In the genomic region with DNA sequence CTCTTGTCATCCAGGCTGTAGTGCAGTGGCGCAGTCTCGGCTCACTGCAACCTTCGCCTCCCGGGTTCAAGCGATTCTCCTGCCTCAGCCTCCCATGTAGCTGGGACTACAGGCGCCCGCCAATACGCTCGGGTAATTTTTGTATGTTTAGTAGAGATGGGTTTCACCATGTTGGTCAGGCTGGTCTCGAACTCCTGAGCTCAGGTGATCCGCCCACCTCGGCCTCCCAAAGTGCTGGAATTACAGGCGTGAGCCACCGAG, we compare ENCODE assay signal across 8 cellular contexts. TPM values are rescaled to one million over a fixed set of nuclear protein-coding genes. Genes with fewer than 3 reads are reported as not detected.
DNase-seq lines count a peak whose midpoint lies in the region; ATAC-seq, FAIRE-seq and TF ChIP-seq lines count a peak whose summit lies in the region.
"Not testable (repeated sequence)": the region's sequence is repeated elsewhere in the genome, so short reads cannot be mapped to it uniquely, and the experiment has no call there.

No MANE protein-coding gene starts in this region.

- not testable (repeated sequence) for H3K36me3 Mint-ChIP-seq in activated naive CD4-positive, alpha-beta T cell treated with anti-CD3 and anti-CD28 coated beads, Interleukin-2, amount 50 U/mL, for 24 hours; natural killer cell

- FAIRE-seq in A549 (lab: Jason Lieb, UNC): not testable (repeated sequence)

- H3K4me1 Mint-ChIP-seq in activated naive CD4-positive, alpha-beta T cell treated with anti-CD3 and anti-CD28 coated beads, Interleukin-2, amount 50 U/mL, for 24 hours: peaks cover 25% of the 10 kb centered on the region
- peaks cover 30 to 35% of the 10 kb centered on the region in 2 donors for H3K4me1 Mint-ChIP-seq in natural killer cell

- H4K20me1 ChIP-seq in hepatocyte (ENCODE audit: insufficient read depth, poor library complexity, severe bottlenecking): not testable (repeated sequence)

- not testable (repeated sequence) for TF ChIP-seq EP300 in A549 (IDR thresholded peaks at IDR 0.05)

- intact Hi-C loops in dorsolateral prefrontal cortex (cut with DNase I) (loop anchor here in 1 of 2 donors (1.0 kb wide), 1 partner anchor 11 kb away; the partner anchor contains the start of gene SPEN), natural killer cell (cut with micrococcal nuclease) (loop anchor here (5.0 to 10.0 kb wide), 3 partner anchors 81 to 1068 kb away; partner anchors contain the start of gene SZRD1)

- H3K9me2 ChIP-seq in hepatocyte (replicated peaks; ENCODE audit: insufficient read depth): not testable (repeated sequence)

- H3K36me3 ChIP-seq in H7 (replicated peaks; ENCODE audit: control insufficient read depth, insufficient read depth, low read length); hepatocyte (replicated peaks; ENCODE audit: insufficient read depth, low read depth): not testable (repeated sequence)

- CTCF ChIA-PET in A549 (lab: Yijun Ruan, JAX): interaction anchor here (0.9 to 1.6 kb wide), 2 partner anchors 21 to 45 kb away, joined by 3 to 4 read pairs; no protein-coding TSS in a partner anchor
- CTCF ChIA-PET in RWPE1 (lab: Yijun Ruan, JAX): interaction anchor here (1.3 kb wide), 1 partner anchor 11 kb away, joined by 3 read pairs; the partner anchor contains the start of gene SPEN

- H3K9me3 Mint-ChIP-seq in activated naive CD4-positive, alpha-beta T cell treated with anti-CD3 and anti-CD28 coated beads, Interleukin-2, amount 50 U/mL, for 24 hours; natural killer cell: not testable (repeated sequence)

- H3K27me3 Mint-ChIP-seq in activated naive CD4-positive, alpha-beta T cell treated with anti-CD3 and anti-CD28 coated beads, Interleukin-2, amount 50 U/mL, for 24 hours; natural killer cell (ENCODE audit: low read depth in 2 of 2): not testable (repeated sequence)

- peak overlapping the region; percentile 95 for H3K4me3 Mint-ChIP-seq in activated naive CD4-positive, alpha-beta T cell treated with anti-CD3 and anti-CD28 coated beads, Interleukin-2, amount 50 U/mL, for 24 hours
- peak overlapping the region; percentile 96 for H3K4me3 Mint-ChIP-seq in natural killer cell

- not testable (repeated sequence) for TF ChIP-seq POLR2A in A549 (IDR thresholded peaks at IDR 0.05; ENCODE audit: low read length)

- H3K4me1 ChIP-seq in A549: peaks cover 20% of the 10 kb centered on the region
- not testable (repeated sequence) for H3K4me1 ChIP-seq in hepatocyte (ENCODE audit: insufficient read depth)

- 37% methylated on average over 5 of the region's 14 CpGs for WGBS in A549 (ENCODE audit: missing lambda C conversion rate)
- WGBS in hepatocyte (ENCODE audit: low lambda C conversion rate, missing lambda C conversion rate): 96% methylated on average over 14 of the region's 14 CpGs

- DNase-seq in A549 (ENCODE audit: low read depth in 1 of 2, low spot score in 1 of 2); H7; RWPE1 (ENCODE audit: low spot score); dorsolateral prefrontal cortex; hepatocyte (ENCODE audit: low spot score); natural killer cell: not testable (repeated sequence)
- peak; percentile 31 for DNase-seq in stimulated activated CD8-positive, alpha-beta memory T cell treated with anti-CD3 and anti-CD28 coated beads, Interleukin-4, amount 100 ng/mL, for 48 hours

- TF ChIP-seq CTCF in A549 (IDR thresholded peaks at IDR 0.05); RWPE1 (conservative IDR thresholded peaks at IDR 0.05; ENCODE audit: low read depth); dorsolateral prefrontal cortex (IDR thresholded peaks at IDR 0.05 in 54 of 56, conservative IDR thresholded peaks at IDR 0.05 in 2 of 56; ENCODE audit: low read depth in 1 of 56, partially characterized antibody in 56 of 56); hepatocyte (IDR thresholded peaks at IDR 0.05; ENCODE audit: poor library complexity); natural killer cell (IDR thresholded peaks at IDR 0.05): not testable (repeated sequence)

- H3K27me3 ChIP-seq in H7 (ENCODE audit: control insufficient read depth, insufficient read depth, low read length); dorsolateral prefrontal cortex; hepatocyte: not testable (repeated sequence)

- peak overlapping the region; percentile 53 for H2AFZ ChIP-seq in hepatocyte

- H3K4me3 ChIP-seq in A549: peak overlapping the region; percentile 46
- peak overlapping the region; percentile 93 for H3K4me3 ChIP-seq in H7 (ENCODE audit: insufficient read depth, low read depth, low read length)
- peak overlapping the region; percentile 55 to 95 (median 82) for H3K4me3 ChIP-seq in dorsolateral prefrontal cortex
- peak overlapping the region; percentile 12 for H3K4me3 ChIP-seq in hepatocyte

- not testable (repeated sequence) for H3K9me3 ChIP-seq in A549; hepatocyte (ENCODE audit: low read depth)

- H3K4me2 ChIP-seq in A549 (peak overlapping the region; percentile 84), hepatocyte (peak overlapping the region; percentile 78)

- H3K79me2 ChIP-seq in hepatocyte: peaks cover 29% of the 10 kb centered on the region

- H3K27ac ChIP-seq in A549: peak overlapping the region; percentile 92 to 100
- H3K27ac ChIP-seq in RWPE1: peak overlapping the region; percentile 100
- peak overlapping the region; percentile 95 to 100 (median 100) for H3K27ac ChIP-seq in dorsolateral prefrontal cortex
- H3K27ac ChIP-seq in hepatocyte: peak overlapping the region; percentile 97

- not testable (repeated sequence) for TF ChIP-seq RAD21 in A549 (conservative IDR thresholded peaks at IDR 0.05 in 1 of 2, IDR thresholded peaks at IDR 0.05 in 1 of 2)

- POLR2A ChIA-PET in A549 (lab: Yijun Ruan, JAX): interaction anchor here (0.7 to 5.4 kb wide), 5 partner anchors 8 to 39 kb away, joined by 3 to 98 read pairs (median 7); partner anchors contain the start of gene SPEN
- POLR2A ChIA-PET in RWPE1 (lab: Yijun Ruan, JAX; ENCODE audit: low non-redundant PET): interaction anchor here (0.6 to 0.7 kb wide), 3 partner anchors 80 to 376 kb away, joined by 3 to 4 read pairs (median 3); partner anchors contain the start of gene ARHGEF19

- ATAC-seq in A549, natural killer cell: not testable (repeated sequence)

- H3K27ac Mint-ChIP-seq in activated naive CD4-positive, alpha-beta T cell treated with anti-CD3 and anti-CD28 coated beads, Interleukin-2, amount 50 U/mL, for 24 hours: peak overlapping the region; percentile 97
- peak overlapping the region; percentile 95 to 99 for H3K27ac Mint-ChIP-seq in natural killer cell

RNA-seq across cellular contexts. Expression of gene SPEN, which starts 11.1 kb away (rescaled TPM):
- polyA plus RNA-seq in A549 (2011; rRNA removed): 7.0 and 14.3 TPM in 2 replicates
- polyA plus RNA-seq in A549 (2012; cell fraction: cytosol; rRNA removed): 7.2 and 10.8 TPM in 2 replicates
- 41.3 and 43.5 TPM in 2 replicates for polyA plus RNA-seq in A549 (2012; cell fraction: nucleus; rRNA removed)
- polyA plus RNA-seq in A549 (2017; fragmentation: RNase III; extraction: RNeasy Plus Mini Kit Qiagen cat#74134 plus additional on column Dnase treatment): 12.2 to 21.2 TPM (median 15.5 TPM) in 3 replicates
- polyA minus RNA-seq in A549 (2011; rRNA and poly(A)+ RNA removed): 32.0 and 34.5 TPM in 2 replicates
- total RNA-seq in H7 (2014; rRNA removed; shearing (Covaris generic)): 19.9 and 32.9 TPM in 2 replicates
- 100 to 1,000 TPM in 25 of 120 experiments, 10 to 100 TPM in 95; 64.4 to 134 (median 84.8) TPM for total RNA-seq in dorsolateral prefrontal cortex
- 23.7 and 25.9 TPM in 2 replicates for total RNA-seq in hepatocyte
- 22.7 and 24.3 TPM in 2 replicates for polyA plus RNA-seq in hepatocyte
- 100 to 1,000 TPM in 2 of 3 donors, 10 to 100 TPM in 1; 98.1 to 114 (median 105) TPM for total RNA-seq in natural killer cell

RNA-seq across cellular contexts. Expression of gene UQCRHL, which starts 29.0 kb away (rescaled TPM):
- polyA plus RNA-seq in A549 (2011; rRNA removed) (2.0 and 4.1 TPM in 2 replicates), A549 (2017; fragmentation: RNase III; extraction: RNeasy Plus Mini Kit Qiagen cat#74134 plus additional on column Dnase treatment) (0.64 to 1.2 TPM (median 0.68 TPM) in 3 replicates), hepatocyte (1.0 and 1.8 TPM in 2 replicates)
- 1.6 and 2.1 TPM in 2 replicates for polyA plus RNA-seq in A549 (2012; cell fraction: cytosol; rRNA removed)
- 0.46 and 0.81 TPM in 2 replicates for polyA plus RNA-seq in A549 (2012; cell fraction: nucleus; rRNA removed)
- polyA minus RNA-seq in A549 (2011; rRNA and poly(A)+ RNA removed): 0.37 and 0.54 TPM in 2 replicates
- total RNA-seq in H7 (2014; rRNA removed; shearing (Covaris generic)): 9.3 and 14.5 TPM in 2 replicates
- total RNA-seq in dorsolateral prefrontal cortex (1 to 10 TPM in 119 of 120 experiments, under 1 TPM in 1; 0.97 to 5.3 (median 3.0) TPM), hepatocyte (2.0 and 2.6 TPM in 2 replicates), natural killer cell (1 to 10 TPM in 2 of 3 donors, under 1 TPM in 1; 0.87 to 1.2 (median 1.0) TPM)

Comparison
In these comparisons a context has a peak if more than half of its experiments do, and no peak if none do; other contexts are left out.
1. H3K4me3 ChIP-seq: peak in every context shown above with its lines; median percentile 93 in H7; 82 in dorsolateral prefrontal cortex; 46 in A549; 12 in hepatocyte.